ENCODE assay signal across 17 cellular contexts in genomic region chr9:134314039-134314949, GRCh38. TPM values are rescaled to one million over a fixed set of nuclear protein-coding genes. Genes with fewer than 3 reads are reported as not detected.
A peak's percentile ranks its signal among the peaks of the same experiment; 100 is the strongest.
DNase-seq lines count a peak whose midpoint lies in the region; ATAC-seq, FAIRE-seq and TF ChIP-seq lines count a peak whose summit lies in the region.
"Had no signal": no experiment of that assay in that cellular context is flagged by ENCODE, and none has a peak within 500 bp of the region (broad histone marks: within the 10 kb centered on the region; RNA-seq: fewer than 3 reads in every experiment).

No MANE protein-coding gene starts in this region.

- no peak for TF ChIP-seq POLR2A in HepG2 (IDR thresholded peaks at IDR 0.05; ENCODE audit: insufficient read depth in 1 of 2, low read depth in 2 of 2, low read length in 2 of 2)

- CTCF ChIA-PET in HepG2 (lab: Yijun Ruan, JAX; ENCODE audit: low intra/inter-chr PET ratio, low total read pairs), result no interaction called here

- no peak overlapping the region for H2AK5ac ChIP-seq in trophoblast cell (ENCODE audit: low read length)

- H2BK120ac ChIP-seq in trophoblast cell (ENCODE audit: insufficient read depth, low read length, poor library complexity), result no peak overlapping the region

- no peak overlapping the region for H2AFZ ChIP-seq in HepG2 (ENCODE audit: low read length)
- H2AFZ ChIP-seq in trophoblast cell (ENCODE audit: insufficient read depth, low read length, poor library complexity), result no peak overlapping the region

- no peak overlapping the region for H2BK5ac ChIP-seq in trophoblast cell (ENCODE audit: low read depth, low read length, poor library complexity)

- H3K9me3 ChIP-seq in NT2/D1 (ENCODE audit: insufficient read depth, low read length), result peaks cover 8% of the 10 kb centered on the region; the same call in 1 of the 2 replicates
- no peaks in the 10 kb centered on the region for H3K9me3 ChIP-seq in HepG2 (ENCODE audit: low read length)
- no peaks in the 10 kb centered on the region for H3K9me3 ChIP-seq in psoas muscle
- H3K9me3 ChIP-seq in trophoblast cell (ENCODE audit: insufficient read depth, low read depth, low read length), result no peaks in the 10 kb centered on the region

- H3K27ac ChIP-seq in HepG2 (ENCODE audit: extremely low read length, insufficient read depth, low read length) (no peak overlapping the region), psoas muscle (no peak overlapping the region), trophoblast cell (ENCODE audit: low read depth, low read length) (no peak overlapping the region)

- no peak overlapping the region for H3K4ac ChIP-seq in trophoblast cell (ENCODE audit: low read depth, low read length)

- TF ChIP-seq EP300 in HepG2 (IDR thresholded peaks at IDR 0.05; ENCODE audit: low read depth in 2 of 2, low read length in 2 of 2), result no peak
- no peak for TF ChIP-seq EP300 in HepG2 (CRISPR knock-in tag; IDR thresholded peaks at IDR 0.05; ENCODE audit: borderline replicate concordance)

- H3K9ac ChIP-seq in NT2/D1 (ENCODE audit: insufficient read length, low read depth) (peak overlapping the region; percentile 58), HepG2 (ENCODE audit: insufficient read depth, low read depth, low read length) (no peak overlapping the region), trophoblast cell (ENCODE audit: low read length) (no peak overlapping the region)

- no peaks in the 10 kb centered on the region for H3K27me3 ChIP-seq in NT2/D1 (ENCODE audit: insufficient read depth, insufficient read length)
- H3K27me3 ChIP-seq in HepG2 (ENCODE audit: control insufficient read depth in 1 of 2, insufficient read depth in 2 of 2, low read length in 2 of 2), result peaks cover 25 to 53% of the 10 kb centered on the region in 2 experiments
- H3K27me3 ChIP-seq in psoas muscle (ENCODE audit: insufficient read depth in 3 of 3, low read length in 2 of 3), result no peaks in the 10 kb centered on the region
- no peaks in the 10 kb centered on the region for H3K27me3 ChIP-seq in trophoblast cell (ENCODE audit: insufficient read depth, low read length)

- H4K20me1 ChIP-seq in HepG2 (ENCODE audit: insufficient read depth, low read length), result no peaks in the 10 kb centered on the region

- H3K4me2 ChIP-seq in HepG2 (ENCODE audit: low read depth, low read length) (peak overlapping the region; percentile 11; the same call in 1 of the 2 replicates), trophoblast cell (ENCODE audit: low read length) (no peak overlapping the region)

- H3K23ac ChIP-seq in trophoblast cell (ENCODE audit: low read length), result no peak overlapping the region

- intact Hi-C loops in cardiac septum (cut with DNase I) (no loop called here), HepG2 (cut with micrococcal nuclease; ENCODE audit: unreplicated experiment) (no loop called here), psoas muscle (cut with DNase I) (no loop called here)

- no peaks in the 10 kb centered on the region for H3K79me2 ChIP-seq in HepG2 (ENCODE audit: insufficient read depth, low read length)
- no peaks in the 10 kb centered on the region for H3K79me2 ChIP-seq in trophoblast cell (ENCODE audit: control insufficient read depth, insufficient read depth, low read length, poor library complexity)

- no TSS peak for BruUV-seq in HepG2 (replicated peaks; lab: Mats Ljungman, UMichigan)

- TF ChIP-seq RAD21 in HepG2 (CRISPR knock-in tag; IDR thresholded peaks at IDR 0.05), result no peak

- no peak overlapping the region for H3K18ac ChIP-seq in trophoblast cell (ENCODE audit: low read length)

- no peak overlapping the region for H3K14ac ChIP-seq in trophoblast cell (ENCODE audit: low read length)

- H3K36me3 ChIP-seq in NT2/D1 (ENCODE audit: insufficient read depth, insufficient read length, low read length) (no peaks in the 10 kb centered on the region), HepG2 (replicated peaks in 1 of 2; ENCODE audit: control insufficient read depth in 1 of 2, insufficient read depth in 2 of 2, low read length in 2 of 2) (no peaks in the 10 kb centered on the region), psoas muscle (ENCODE audit: insufficient read depth in 1 of 2, low read depth in 1 of 2) (no peaks in the 10 kb centered on the region), trophoblast cell (ENCODE audit: control insufficient read depth in 1 of 2, insufficient read depth in 2 of 2, low read length in 2 of 2) (no peaks in the 10 kb centered on the region)

- DNase-seq in NT2/D1 (ENCODE audit: low read depth, low spot score) (no peak), cardiac septum (ENCODE audit: low spot score) (peak; percentile 50), HepG2 (ENCODE audit: low spot score) (no peak), psoas muscle (peak; percentile 10 to 30), trophoblast cell (no peak), hippocampal formation (lab: John Stamatoyannopoulos, UW) (no peak), GF-D8 (lab: John Stamatoyannopoulos, UW) (no peak)
- no peak for DNase-seq in stimulated activated naive CD4-positive, alpha-beta T cell treated with Interleukin-2 at 50 U/mL for 16 hours (lab: John Stamatoyannopoulos, UW)
- DNase-seq: COR-L47, DMS153, H9, MV-4-11, NCI-H1417 treated with DMSO at 0.1 percent for 48 hours, NCI-H2107, NCI-H345, NCI-H526 treated with DMSO at 0.1 percent for 48 hours had no signal

- no peak for FAIRE-seq in HepG2 (lab: Jason Lieb, UNC)
- FAIRE-seq: A204.1 had no signal

- no peak overlapping the region for H4K91ac ChIP-seq in trophoblast cell (ENCODE audit: low read depth, low read length)

- in situ Hi-C loops in HepG2 (cut with HindIII; ENCODE audit: extremely low pct_ligation_motif_present, low pct_unique_long_range_greater_than_20kb), result no loop called here

- POLR2A ChIA-PET in HepG2 (lab: Yijun Ruan, JAX), result no interaction called here

- H4K12ac ChIP-seq in trophoblast cell (ENCODE audit: low read depth, low read length), result no peak overlapping the region

- no peaks in the 10 kb centered on the region for H3K79me1 ChIP-seq in trophoblast cell (ENCODE audit: low read length)

- H4K8ac ChIP-seq in trophoblast cell (ENCODE audit: low read depth, low read length), result no peak overlapping the region

- 70% methylated on average over 6 of the region's 20 CpGs for WGBS in HepG2 (ENCODE audit: low lambda C conversion rate)
- 86 to 93% (median 87%) methylated on average over 19 to 20 of the region's 20 CpGs for WGBS in psoas muscle, 3 donors
- no CpG with 5 or more reads among the region's 20 CpGs for WGBS in trophoblast cell (ENCODE audit: extremely low coverage, insufficient coverage, insufficient read length)

- TF ChIP-seq CTCF in HepG2 (CRISPR knock-in tag; IDR thresholded peaks at IDR 0.05) (no peak), psoas muscle (IDR thresholded peaks at IDR 0.05) (no peak)

- peaks cover 21% of the 10 kb centered on the region for H3K4me1 ChIP-seq in NT2/D1 (ENCODE audit: insufficient read depth, insufficient read length)
- H3K4me1 ChIP-seq in HepG2 (ENCODE audit: insufficient read depth, low read length), result peaks cover 49% of the 10 kb centered on the region
- H3K4me1 ChIP-seq in psoas muscle, result peaks cover 4% of the 10 kb centered on the region
- peaks cover 0 to 9% of the 10 kb centered on the region in 2 experiments for H3K4me1 ChIP-seq in trophoblast cell (ENCODE audit: control insufficient read depth in 1 of 2, insufficient read depth in 2 of 2, low read length in 2 of 2)

- H2BK12ac ChIP-seq in trophoblast cell (ENCODE audit: low read length), result no peak overlapping the region

- H3K4me3 ChIP-seq in NT2/D1 (ENCODE audit: insufficient read length, low read depth) (no peak overlapping the region), HepG2 (replicated peaks in 1 of 3; ENCODE audit: insufficient read depth in 1 of 3, low read depth in 2 of 3, low read length in 3 of 3) (no peak overlapping the region), psoas muscle (no peak overlapping the region), trophoblast cell (ENCODE audit: low read depth, low read length) (no peak overlapping the region)

- ATAC-seq in HepG2, result peak; percentile 13; the same call in 2 of the 3 replicates
- no peak for ATAC-seq in psoas muscle

TF ChIP-seq in HepG2, 621 proteins besides CTCF, POLR2A, EP300 and RAD21:
- TF ChIP-seq JUN (CRISPR knock-in tag; IDR thresholded peaks at IDR 0.05) (no peak), ZNF629 (CRISPR knock-in tag; conservative IDR thresholded peaks at IDR 0.05) (peak; percentile 80)

RNA-seq across cellular contexts. Expression of gene RXRA, which starts 12.0 kb away (rescaled TPM):
- total RNA-seq in cardiac septum (42.6 TPM), HepG2 (2016; rRNA removed; fragmentation: Illumina TruSeq; extraction: Trizol) (19.2 and 29.2 TPM in 2 replicates), psoas muscle (100 to 1,000 TPM in 3 of 4 donors, 10 to 100 TPM in 1; 84.3 to 192 (median 147) TPM)
- 24.1 and 24.5 TPM in 2 replicates for total RNA-seq in HepG2 (2016; cell fraction: cytosol; rRNA removed; fragmentation: Illumina TruSeq; extraction: Trizol; ENCODE audit: low read depth)
- total RNA-seq in HepG2 (2016; cell fraction: insoluble cytoplasmic fraction; rRNA removed; fragmentation: Illumina TruSeq; extraction: Trizol), result 16.2 and 29.2 TPM in 2 replicates
- 50.6 and 51.0 TPM in 2 replicates for total RNA-seq in HepG2 (2016; cell fraction: membrane; rRNA removed; fragmentation: Illumina TruSeq; extraction: Trizol)
- 14.5 and 14.9 TPM in 2 replicates for total RNA-seq in HepG2 (2016; cell fraction: nucleus; rRNA removed; fragmentation: Illumina TruSeq; extraction: Trizol)
- polyA plus RNA-seq in HepG2 (2011; rRNA removed) (18.9 and 23.8 TPM in 2 replicates), psoas muscle (100 to 1,000 TPM in 1 of 3 donors, 10 to 100 TPM in 2; 37.7 to 156 (median 76.4) TPM)
- polyA plus RNA-seq in HepG2 (2011; cell fraction: cytosol; rRNA removed), result 20.3 and 28.6 TPM in 2 replicates
- 25.5 and 28.6 TPM in 2 replicates for polyA plus RNA-seq in HepG2 (2011; cell fraction: nucleus; rRNA removed)
- 42.6 and 48.4 TPM in 2 replicates for polyA plus RNA-seq in HepG2 (2012)
- polyA plus RNA-seq in HepG2 (2016; cell fraction: cytosol; fragmentation: Illumina TruSeq; extraction: Trizol; ENCODE audit: low read depth), result 68.3 and 74.3 TPM in 2 replicates
- 28.2 and 39.1 TPM in 2 replicates for polyA plus RNA-seq in HepG2 (2016; cell fraction: insoluble cytoplasmic fraction; fragmentation: Illumina TruSeq; extraction: Trizol; ENCODE audit: low read depth)
- 81.0 and 95.6 TPM in 2 replicates for polyA plus RNA-seq in HepG2 (2016; cell fraction: membrane; fragmentation: Illumina TruSeq; extraction: Trizol; ENCODE audit: low read depth)
- polyA plus RNA-seq in HepG2 (2016; cell fraction: nucleus; fragmentation: Illumina TruSeq; extraction: Trizol; ENCODE audit: insufficient read depth, low read depth), result 27.8 and 30.7 TPM in 2 replicates
- 26.4 and 69.1 TPM in 2 replicates for polyA minus RNA-seq in HepG2 (2011; rRNA and poly(A)+ RNA removed; ENCODE audit: low replicate concordance)
- 27.2 and 30.5 TPM in 2 replicates for polyA minus RNA-seq in HepG2 (2011; cell fraction: cytosol; rRNA and poly(A)+ RNA removed)
- 13.6 and 15.8 TPM in 2 replicates for polyA minus RNA-seq in HepG2 (2011; cell fraction: nucleus; rRNA and poly(A)+ RNA removed)
- polyA plus RNA-seq in trophoblast cell (2013), result 31.7 and 33.2 TPM in 2 replicates

Comparison
In these comparisons a context has a peak if more than half of its experiments do, and no peak if none do; other contexts are left out.
1. DNase-seq: peak in cardiac septum (single experiment) and psoas muscle (2 of 2); none in NT2/D1 (single experiment), HepG2 (single experiment), trophoblast cell (0 of 2), hippocampal formation (0 of 2), GF-D8 (single experiment) and stimulated activated naive CD4-positive, alpha-beta T cell treated with Interleukin-2 at 50 U/mL for 16 hours (single experiment).